1 cellular context compared by ENCODE assay signal in the genomic region with DNA sequence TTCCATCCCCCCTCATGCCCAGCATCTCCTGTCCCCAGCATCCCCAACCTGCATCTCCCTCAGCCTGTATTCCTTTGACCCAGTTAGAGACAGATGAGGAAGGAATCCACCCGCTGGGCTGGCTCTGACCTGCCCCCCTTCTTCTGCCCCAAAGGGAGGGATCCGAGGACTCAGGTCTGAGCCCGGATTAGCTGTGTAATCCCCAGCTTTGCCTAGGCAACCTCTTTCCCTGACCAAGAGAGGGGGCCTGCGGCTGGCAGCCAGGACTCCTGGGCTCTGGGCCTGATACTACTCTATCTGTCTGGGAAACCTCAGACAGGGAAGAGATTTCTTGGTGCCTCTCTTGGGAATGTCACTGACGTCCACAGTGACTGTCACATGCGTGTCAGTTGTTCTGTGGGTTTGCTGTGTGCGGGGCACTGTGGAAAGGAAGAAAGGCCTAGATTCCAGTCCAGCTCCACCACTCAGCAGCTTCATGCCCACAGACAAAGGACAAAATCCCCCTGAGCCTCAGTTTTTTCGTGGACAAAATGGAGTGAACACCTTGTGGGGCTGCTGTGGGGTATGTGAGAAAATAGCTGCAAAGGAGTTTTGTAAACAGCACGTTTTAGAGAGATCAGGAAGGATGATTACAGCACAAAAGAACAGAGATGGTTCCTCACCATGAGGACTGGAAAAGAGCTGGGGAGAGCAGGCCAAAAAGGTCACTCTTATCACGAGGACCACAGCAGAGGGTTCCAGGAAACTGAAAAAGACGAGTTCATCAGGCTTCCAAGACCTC.
TF ChIP-seq lines count a peak whose summit lies in the region.

No MANE protein-coding gene starts in this region.

TF ChIP-seq in K562, 482 proteins besides CTCF, POLR2A, EP300 and RAD21 (continued from another document and continues in another):
- TF ChIP-seq ZNF3 (CRISPR knock-in tag; IDR thresholded peaks at IDR 0.05) (no peak), POLR3A (IDR thresholded peaks at IDR 0.05; ENCODE audit: borderline replicate concordance, extremely low read depth, insufficient read depth, insufficient read length) (no peak), SMARCB1 (IDR thresholded peaks at IDR 0.05; ENCODE audit: insufficient read length, low read depth) (no peak), ILK (tag; IDR thresholded peaks at IDR 0.05; ENCODE audit: borderline replicate concordance, low read depth) (no peak), DDX20 (tag; IDR thresholded peaks at IDR 0.05; ENCODE audit: low read depth) (no peak), ZFX (CRISPR knock-in tag; IDR thresholded peaks at IDR 0.05) (peak; percentile 62), ZNF324 (CRISPR knock-in tag; IDR thresholded peaks at IDR 0.05) (no peak), ERF (CRISPR knock-in tag; IDR thresholded peaks at IDR 0.05) (no peak), DPF2 (IDR thresholded peaks at IDR 0.05) (peak; percentile 75), ZNF444 (CRISPR knock-in tag; IDR thresholded peaks at IDR 0.05) (no peak), ZKSCAN1 (IDR thresholded peaks at IDR 0.05; ENCODE audit: low read depth, low read length) (no peak), NR4A1 (CRISPR knock-in tag; IDR thresholded peaks at IDR 0.05) (no peak), NR4A1 (tag; IDR thresholded peaks at IDR 0.05) (no peak), ZZZ3 (IDR thresholded peaks at IDR 0.05) (no peak), NBN (IDR thresholded peaks at IDR 0.05; ENCODE audit: low read depth) (0 out of 2 replicates have a peak, but pooled peaks have one; percentile 48), CBFA2T2 (conservative IDR thresholded peaks at IDR 0.05) (peak; percentile 59), HNRNPH1 (optimal IDR thresholded peaks at IDR 0.05; ENCODE audit: low read depth, low read length) (no peak), MAFG (tag; conservative IDR thresholded peaks at IDR 0.05) (no peak), CREM (IDR thresholded peaks at IDR 0.05; ENCODE audit: low read depth) (peak; percentile 30; the same call in 1 of the 2 replicates), STAT5B (CRISPR knock-in tag; IDR thresholded peaks at IDR 0.05) (no peak), GATA2 (CRISPR knock-in tag; IDR thresholded peaks at IDR 0.05) (peak; percentile 62; the same call in 1 of the 2 replicates), HDAC8 (tag; IDR thresholded peaks at IDR 0.05) (no peak), PPARD (CRISPR knock-in tag; IDR thresholded peaks at IDR 0.05) (no peak), SETDB1 (IDR thresholded peaks at IDR 0.05; ENCODE audit: low read length) (no peak), EWSR1 (IDR thresholded peaks at IDR 0.05; ENCODE audit: borderline replicate concordance, low read depth, partially characterized antibody) (no peak), MEIS2 (IDR thresholded peaks at IDR 0.05; ENCODE audit: partially characterized antibody) (no peak), XRCC5 (IDR thresholded peaks at IDR 0.05; ENCODE audit: low read depth, low read length) (no peak), PTTG1 (tag; IDR thresholded peaks at IDR 0.05; ENCODE audit: low read depth) (no peak), ZNF146 (CRISPR knock-in tag; IDR thresholded peaks at IDR 0.05; ENCODE audit: unreplicated experiment) (no peak), BCLAF1 (IDR thresholded peaks at IDR 0.05; ENCODE audit: borderline replicate concordance in 1 of 2, control insufficient read depth in 1 of 2, low read depth in 2 of 2, low read length in 1 of 2) (no peak), CEBPB (tag; IDR thresholded peaks at IDR 0.05) (no peak), FOXK1 (CRISPR knock-in tag; IDR thresholded peaks at IDR 0.05; ENCODE audit: borderline replicate concordance) (no peak), RBM14 (IDR thresholded peaks at IDR 0.05; ENCODE audit: borderline replicate concordance, insufficient read depth, low read depth, low read length) (no peak), ZNF561 (CRISPR knock-in tag; conservative IDR thresholded peaks at IDR 0.05) (no peak), ZNF77 (CRISPR knock-in tag; IDR thresholded peaks at IDR 0.05) (no peak), TAL1 (IDR thresholded peaks at IDR 0.05) (peak; percentile 68; the same call in 1 of the 2 replicates), ZFP36 (IDR thresholded peaks at IDR 0.05; ENCODE audit: low read depth, low read length, partially characterized antibody) (peak; percentile 6)
- TF ChIP-seq, protein P1, sequence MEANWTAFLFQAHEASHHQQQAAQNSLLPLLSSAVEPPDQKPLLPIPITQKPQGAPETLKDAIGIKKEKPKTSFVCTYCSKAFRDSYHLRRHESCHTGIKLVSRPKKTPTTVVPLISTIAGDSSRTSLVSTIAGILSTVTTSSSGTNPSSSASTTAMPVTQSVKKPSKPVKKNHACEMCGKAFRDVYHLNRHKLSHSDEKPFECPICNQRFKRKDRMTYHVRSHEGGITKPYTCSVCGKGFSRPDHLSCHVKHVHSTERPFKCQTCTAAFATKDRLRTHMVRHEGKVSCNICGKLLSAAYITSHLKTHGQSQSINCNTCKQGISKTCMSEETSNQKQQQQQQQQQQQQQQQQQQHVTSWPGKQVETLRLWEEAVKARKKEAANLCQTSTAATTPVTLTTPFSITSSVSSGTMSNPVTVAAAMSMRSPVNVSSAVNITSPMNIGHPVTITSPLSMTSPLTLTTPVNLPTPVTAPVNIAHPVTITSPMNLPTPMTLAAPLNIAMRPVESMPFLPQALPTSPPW (CRISPR knock-in tag; IDR thresholded peaks at IDR 0.05): peak; percentile 69
- TF ChIP-seq, protein P2, sequence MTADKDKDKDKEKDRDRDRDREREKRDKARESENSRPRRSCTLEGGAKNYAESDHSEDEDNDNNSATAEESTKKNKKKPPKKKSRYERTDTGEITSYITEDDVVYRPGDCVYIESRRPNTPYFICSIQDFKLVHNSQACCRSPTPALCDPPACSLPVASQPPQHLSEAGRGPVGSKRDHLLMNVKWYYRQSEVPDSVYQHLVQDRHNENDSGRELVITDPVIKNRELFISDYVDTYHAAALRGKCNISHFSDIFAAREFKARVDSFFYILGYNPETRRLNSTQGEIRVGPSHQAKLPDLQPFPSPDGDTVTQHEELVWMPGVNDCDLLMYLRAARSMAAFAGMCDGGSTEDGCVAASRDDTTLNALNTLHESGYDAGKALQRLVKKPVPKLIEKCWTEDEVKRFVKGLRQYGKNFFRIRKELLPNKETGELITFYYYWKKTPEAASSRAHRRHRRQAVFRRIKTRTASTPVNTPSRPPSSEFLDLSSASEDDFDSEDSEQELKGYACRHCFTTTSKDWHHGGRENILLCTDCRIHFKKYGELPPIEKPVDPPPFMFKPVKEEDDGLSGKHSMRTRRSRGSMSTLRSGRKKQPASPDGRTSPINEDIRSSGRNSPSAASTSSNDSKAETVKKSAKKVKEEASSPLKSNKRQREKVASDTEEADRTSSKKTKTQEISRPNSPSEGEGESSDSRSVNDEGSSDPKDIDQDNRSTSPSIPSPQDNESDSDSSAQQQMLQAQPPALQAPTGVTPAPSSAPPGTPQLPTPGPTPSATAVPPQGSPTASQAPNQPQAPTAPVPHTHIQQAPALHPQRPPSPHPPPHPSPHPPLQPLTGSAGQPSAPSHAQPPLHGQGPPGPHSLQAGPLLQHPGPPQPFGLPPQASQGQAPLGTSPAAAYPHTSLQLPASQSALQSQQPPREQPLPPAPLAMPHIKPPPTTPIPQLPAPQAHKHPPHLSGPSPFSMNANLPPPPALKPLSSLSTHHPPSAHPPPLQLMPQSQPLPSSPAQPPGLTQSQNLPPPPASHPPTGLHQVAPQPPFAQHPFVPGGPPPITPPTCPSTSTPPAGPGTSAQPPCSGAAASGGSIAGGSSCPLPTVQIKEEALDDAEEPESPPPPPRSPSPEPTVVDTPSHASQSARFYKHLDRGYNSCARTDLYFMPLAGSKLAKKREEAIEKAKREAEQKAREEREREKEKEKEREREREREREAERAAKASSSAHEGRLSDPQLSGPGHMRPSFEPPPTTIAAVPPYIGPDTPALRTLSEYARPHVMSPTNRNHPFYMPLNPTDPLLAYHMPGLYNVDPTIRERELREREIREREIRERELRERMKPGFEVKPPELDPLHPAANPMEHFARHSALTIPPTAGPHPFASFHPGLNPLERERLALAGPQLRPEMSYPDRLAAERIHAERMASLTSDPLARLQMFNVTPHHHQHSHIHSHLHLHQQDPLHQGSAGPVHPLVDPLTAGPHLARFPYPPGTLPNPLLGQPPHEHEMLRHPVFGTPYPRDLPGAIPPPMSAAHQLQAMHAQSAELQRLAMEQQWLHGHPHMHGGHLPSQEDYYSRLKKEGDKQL (CRISPR knock-in tag; IDR thresholded peaks at IDR 0.05; ENCODE audit: borderline replicate concordance): no peak
- TF ChIP-seq, protein P3, sequence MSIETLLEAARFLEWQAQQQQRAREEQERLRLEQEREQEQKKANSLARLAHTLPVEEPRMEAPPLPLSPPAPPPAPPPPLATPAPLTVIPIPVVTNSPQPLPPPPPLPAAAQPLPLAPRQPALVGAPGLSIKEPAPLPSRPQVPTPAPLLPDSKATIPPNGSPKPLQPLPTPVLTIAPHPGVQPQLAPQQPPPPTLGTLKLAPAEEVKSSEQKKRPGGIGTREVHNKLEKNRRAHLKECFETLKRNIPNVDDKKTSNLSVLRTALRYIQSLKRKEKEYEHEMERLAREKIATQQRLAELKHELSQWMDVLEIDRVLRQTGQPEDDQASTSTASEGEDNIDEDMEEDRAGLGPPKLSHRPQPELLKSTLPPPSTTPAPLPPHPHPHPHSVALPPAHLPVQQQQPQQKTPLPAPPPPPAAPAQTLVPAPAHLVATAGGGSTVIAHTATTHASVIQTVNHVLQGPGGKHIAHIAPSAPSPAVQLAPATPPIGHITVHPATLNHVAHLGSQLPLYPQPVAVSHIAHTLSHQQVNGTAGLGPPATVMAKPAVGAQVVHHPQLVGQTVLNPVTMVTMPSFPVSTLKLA (conservative IDR thresholded peaks at IDR 0.05): peak; percentile 53 to 72
- TF ChIP-seq, protein P4, sequence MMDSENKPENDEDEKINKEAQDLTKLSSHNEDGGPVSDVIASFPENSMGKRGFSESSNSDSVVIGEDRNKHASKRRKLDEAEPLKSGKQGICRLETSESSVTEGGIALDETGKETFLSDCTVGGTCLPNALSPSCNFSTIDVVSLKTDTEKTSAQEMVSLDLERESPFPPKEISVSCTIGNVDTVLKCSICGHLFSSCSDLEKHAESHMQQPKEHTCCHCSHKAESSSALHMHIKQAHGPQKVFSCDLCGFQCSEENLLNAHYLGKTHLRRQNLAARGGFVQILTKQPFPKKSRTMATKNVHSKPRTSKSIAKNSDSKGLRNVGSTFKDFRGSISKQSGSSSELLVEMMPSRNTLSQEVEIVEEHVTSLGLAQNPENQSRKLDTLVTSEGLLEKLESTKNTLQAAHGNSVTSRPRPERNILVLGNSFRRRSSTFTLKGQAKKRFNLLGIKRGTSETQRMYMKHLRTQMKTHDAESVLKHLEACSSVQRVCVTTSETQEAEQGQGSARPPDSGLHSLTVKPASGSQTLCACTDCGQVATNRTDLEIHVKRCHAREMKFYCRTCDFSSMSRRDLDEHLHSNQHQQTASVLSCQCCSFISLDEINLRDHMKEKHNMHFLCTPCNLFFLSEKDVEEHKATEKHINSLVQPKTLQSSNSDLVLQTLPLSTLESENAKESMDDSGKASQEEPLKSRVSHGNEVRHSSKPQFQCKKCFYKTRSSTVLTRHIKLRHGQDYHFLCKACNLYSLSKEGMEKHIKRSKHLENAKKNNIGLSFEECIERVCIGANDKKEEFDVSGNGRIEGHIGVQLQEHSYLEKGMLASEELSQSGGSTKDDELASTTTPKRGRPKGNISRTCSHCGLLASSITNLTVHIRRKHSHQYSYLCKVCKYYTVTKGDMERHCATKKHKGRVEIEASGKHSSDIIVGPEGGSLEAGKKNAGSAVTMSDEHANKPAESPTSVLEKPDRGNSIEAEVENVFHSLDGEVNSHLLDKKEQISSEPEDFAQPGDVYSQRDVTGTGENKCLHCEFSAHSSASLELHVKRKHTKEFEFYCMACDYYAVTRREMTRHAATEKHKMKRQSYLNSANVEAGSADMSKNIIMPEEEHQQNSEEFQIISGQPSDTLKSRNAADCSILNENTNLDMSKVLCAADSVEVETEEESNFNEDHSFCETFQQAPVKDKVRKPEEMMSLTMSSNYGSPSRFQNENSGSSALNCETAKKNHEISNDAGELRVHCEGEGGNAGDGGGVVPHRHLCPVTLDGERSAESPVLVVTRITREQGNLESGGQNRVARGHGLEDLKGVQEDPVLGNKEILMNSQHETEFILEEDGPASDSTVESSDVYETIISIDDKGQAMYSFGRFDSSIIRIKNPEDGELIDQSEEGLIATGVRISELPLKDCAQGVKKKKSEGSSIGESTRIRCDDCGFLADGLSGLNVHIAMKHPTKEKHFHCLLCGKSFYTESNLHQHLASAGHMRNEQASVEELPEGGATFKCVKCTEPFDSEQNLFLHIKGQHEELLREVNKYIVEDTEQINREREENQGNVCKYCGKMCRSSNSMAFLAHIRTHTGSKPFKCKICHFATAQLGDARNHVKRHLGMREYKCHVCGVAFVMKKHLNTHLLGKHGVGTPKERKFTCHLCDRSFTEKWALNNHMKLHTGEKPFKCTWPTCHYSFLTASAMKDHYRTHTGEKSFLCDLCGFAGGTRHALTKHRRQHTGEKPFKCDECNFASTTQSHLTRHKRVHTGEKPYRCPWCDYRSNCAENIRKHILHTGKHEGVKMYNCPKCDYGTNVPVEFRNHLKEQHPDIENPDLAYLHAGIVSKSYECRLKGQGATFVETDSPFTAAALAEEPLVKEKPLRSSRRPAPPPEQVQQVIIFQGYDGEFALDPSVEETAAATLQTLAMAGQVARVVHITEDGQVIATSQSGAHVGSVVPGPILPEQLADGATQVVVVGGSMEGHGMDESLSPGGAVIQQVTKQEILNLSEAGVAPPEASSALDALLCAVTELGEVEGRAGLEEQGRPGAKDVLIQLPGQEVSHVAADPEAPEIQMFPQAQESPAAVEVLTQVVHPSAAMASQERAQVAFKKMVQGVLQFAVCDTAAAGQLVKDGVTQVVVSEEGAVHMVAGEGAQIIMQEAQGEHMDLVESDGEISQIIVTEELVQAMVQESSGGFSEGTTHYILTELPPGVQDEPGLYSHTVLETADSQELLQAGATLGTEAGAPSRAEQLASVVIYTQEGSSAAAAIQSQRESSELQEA (IDR thresholded peaks at IDR 0.05; ENCODE audit: low read depth): no peak
